23 cellular contexts compared by ENCODE assay signal in genomic region chr6:168742146-168742782, GRCh38.
A peak's percentile ranks its signal among the peaks of the same experiment; 100 is the strongest.
DNase-seq lines count a peak whose midpoint lies in the region; ATAC-seq, FAIRE-seq and TF ChIP-seq lines count a peak whose summit lies in the region.
"Had no signal": no experiment of that assay in that cellular context is flagged by ENCODE, and none has a peak within 500 bp of the region (broad histone marks: within the 10 kb centered on the region; RNA-seq: fewer than 3 reads in every experiment).

No MANE protein-coding gene starts in this region.

- H3K27ac Mint-ChIP-seq in endothelial cell (ENCODE audit: unreplicated experiment), result no peak overlapping the region
- H3K27ac Mint-ChIP-seq: CD8-positive, alpha-beta memory T cell had no signal

- in situ Hi-C loops in gastrocnemius medialis (cut with MboI; ENCODE audit: low sequenced_read_pairs in 4 of 4), result no loop called here

- no peaks in the 10 kb centered on the region for H3K4me1 ChIP-seq in gastrocnemius medialis

- H3K36me3 ChIP-seq in bronchial epithelial cell (ENCODE audit: control insufficient read depth, insufficient read depth, low read length), result no peaks in the 10 kb centered on the region
- no peaks in the 10 kb centered on the region for H3K36me3 ChIP-seq in gastrocnemius medialis

- H3K4me3 Mint-ChIP-seq in endothelial cell (ENCODE audit: unreplicated experiment), result no peak overlapping the region
- H3K4me3 Mint-ChIP-seq: CD8-positive, alpha-beta memory T cell had no signal

- H3K27me3 Mint-ChIP-seq in endothelial cell (ENCODE audit: unreplicated experiment), result no peaks in the 10 kb centered on the region

- H3K36me3 Mint-ChIP-seq in endothelial cell (ENCODE audit: low read depth, unreplicated experiment), result peaks cover 7% of the 10 kb centered on the region
- H3K36me3 Mint-ChIP-seq: CD8-positive, alpha-beta memory T cell had no signal

- peak; percentile 43 for FAIRE-seq in bronchial epithelial cell (lab: Jason Lieb, UNC)
- FAIRE-seq: GM19239 had no signal

- no peaks in the 10 kb centered on the region for H3K27me3 ChIP-seq in bronchial epithelial cell (ENCODE audit: control insufficient read depth, insufficient read depth, low read length)
- H3K27me3 ChIP-seq in gastrocnemius medialis, result peaks cover 0 to 3% (median 0%) of the 10 kb centered on the region in 3 donors

- H3K4me1 Mint-ChIP-seq in endothelial cell (ENCODE audit: unreplicated experiment), result no peaks in the 10 kb centered on the region
- H3K4me1 Mint-ChIP-seq: CD8-positive, alpha-beta memory T cell had no signal

- no peaks in the 10 kb centered on the region for H3K9me3 Mint-ChIP-seq in endothelial cell (ENCODE audit: unreplicated experiment)

- H3K27ac ChIP-seq in gastrocnemius medialis, result no peak overlapping the region
- H3K27ac ChIP-seq: C4-2B, HL-60, KMS-11 had no signal

- peak; percentile 43 for DNase-seq in Ammon's horn (ENCODE audit: low spot score)
- DNase-seq in bronchial epithelial cell (ENCODE audit: low read depth), result no peak
- DNase-seq in medulla oblongata (ENCODE audit: extremely low spot score), result peak; percentile 29
- no peak for DNase-seq in sciatic nerve (ENCODE audit: low spot score)
- DNase-seq in gastrocnemius medialis, result no peak
- DNase-seq in endothelial cell (ENCODE audit: low spot score), result no peak
- DNase-seq: 8988T; CD8-positive, alpha-beta memory T cell; DMS53; GDM1; NCI-H1105; NCI-H2029 treated with DMSO at 0.1 percent for 48 hours; NCI-H345; NCI-H524 treated with DMSO at 0.1 percent for 48 hours; NCI-H82; SIG-M5; SK-N-SH had no signal

- H3K4me3 ChIP-seq in bronchial epithelial cell (ENCODE audit: low read depth, low read length) (no peak overlapping the region), gastrocnemius medialis (no peak overlapping the region)

- H3K9me3 ChIP-seq in gastrocnemius medialis, result no peaks in the 10 kb centered on the region
- H3K9me3 ChIP-seq: SK-N-SH had no signal

- intact Hi-C loops in sciatic nerve (cut with DNase I), result no loop called here
- intact Hi-C loops in gastrocnemius medialis (cut with DNase I; ENCODE audit: low total_unique reads), result no loop called here

- no peak for TF ChIP-seq POLR2A in gastrocnemius medialis (IDR thresholded peaks at IDR 0.05)

- TF ChIP-seq CTCF in bronchial epithelial cell (IDR thresholded peaks at IDR 0.05; ENCODE audit: insufficient read depth, low read length, severe bottlenecking), result no peak
- TF ChIP-seq CTCF in gastrocnemius medialis (IDR thresholded peaks at IDR 0.05 in 4 of 5, conservative IDR thresholded peaks at IDR 0.05 in 1 of 5), result no peak
- TF ChIP-seq CTCF in endothelial cell (IDR thresholded peaks at IDR 0.05; ENCODE audit: unreplicated experiment), result no peak

- ATAC-seq in sciatic nerve, result peak; percentile 51
- no peak for ATAC-seq in HG02610 (IDR thresholded peaks at IDR 0.05; ENCODE audit: unreplicated experiment)
- ATAC-seq in gastrocnemius medialis, result no peak
- ATAC-seq: Panc1 had no signal

Comparison
In these comparisons a context has a peak if more than half of its experiments do, and no peak if none do; other contexts are left out.
1. DNase-seq: peak in Ammon's horn (single experiment) and medulla oblongata (single experiment); none in bronchial epithelial cell (single experiment), sciatic nerve (single experiment), gastrocnemius medialis (0 of 2) and endothelial cell (single experiment).